In the genomic region with DNA sequence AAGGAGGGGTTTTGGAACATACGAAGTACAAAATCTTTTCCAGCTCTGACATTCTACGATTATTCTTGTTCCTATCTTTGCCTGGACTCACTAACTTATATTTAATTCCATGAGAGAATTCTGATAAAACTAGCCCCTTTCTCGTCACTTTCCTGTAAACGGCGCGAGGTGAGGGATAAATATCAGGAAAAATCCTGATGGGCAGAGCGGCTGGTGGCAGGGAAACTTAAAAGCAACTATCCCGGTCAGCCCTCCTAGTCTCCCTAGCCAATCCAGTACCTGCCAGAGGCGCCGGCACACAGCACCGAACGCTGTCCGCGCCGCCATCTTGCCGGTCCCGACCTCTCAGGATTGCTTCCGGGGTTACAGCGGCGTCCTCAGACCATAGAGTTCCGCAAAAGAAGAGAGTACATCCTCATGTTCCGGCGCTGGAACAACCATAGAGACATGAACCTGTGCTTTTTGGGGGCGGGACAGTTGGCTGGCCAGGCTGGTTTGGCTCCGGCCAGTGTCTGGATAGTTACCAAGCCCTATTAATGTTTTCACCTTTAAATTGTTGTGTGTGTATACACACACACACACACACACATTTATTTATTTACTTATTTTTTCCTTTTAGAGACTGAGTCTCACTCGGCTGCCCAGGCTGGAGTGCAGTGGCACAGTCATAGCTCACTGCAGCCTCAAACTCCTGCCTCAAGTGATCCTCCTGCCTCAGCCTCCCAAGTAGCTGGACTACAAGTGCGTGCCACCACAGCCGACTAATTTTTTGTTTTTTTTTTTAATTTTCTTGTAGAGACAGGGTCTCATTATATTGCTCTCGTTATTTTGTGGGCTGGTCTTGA, we compare ENCODE assay signal across 1 cellular context.
TF ChIP-seq lines count a peak whose summit lies in the region.

A gene (minus strand): TSS at position 339 of the 845 bp plus-strand sequence. CDS start 12 bp downstream, at position 327.

TF ChIP-seq in HepG2, 621 proteins besides CTCF, POLR2A, EP300 and RAD21 (continued from another document and continues in another):
- TF ChIP-seq, protein P1, sequence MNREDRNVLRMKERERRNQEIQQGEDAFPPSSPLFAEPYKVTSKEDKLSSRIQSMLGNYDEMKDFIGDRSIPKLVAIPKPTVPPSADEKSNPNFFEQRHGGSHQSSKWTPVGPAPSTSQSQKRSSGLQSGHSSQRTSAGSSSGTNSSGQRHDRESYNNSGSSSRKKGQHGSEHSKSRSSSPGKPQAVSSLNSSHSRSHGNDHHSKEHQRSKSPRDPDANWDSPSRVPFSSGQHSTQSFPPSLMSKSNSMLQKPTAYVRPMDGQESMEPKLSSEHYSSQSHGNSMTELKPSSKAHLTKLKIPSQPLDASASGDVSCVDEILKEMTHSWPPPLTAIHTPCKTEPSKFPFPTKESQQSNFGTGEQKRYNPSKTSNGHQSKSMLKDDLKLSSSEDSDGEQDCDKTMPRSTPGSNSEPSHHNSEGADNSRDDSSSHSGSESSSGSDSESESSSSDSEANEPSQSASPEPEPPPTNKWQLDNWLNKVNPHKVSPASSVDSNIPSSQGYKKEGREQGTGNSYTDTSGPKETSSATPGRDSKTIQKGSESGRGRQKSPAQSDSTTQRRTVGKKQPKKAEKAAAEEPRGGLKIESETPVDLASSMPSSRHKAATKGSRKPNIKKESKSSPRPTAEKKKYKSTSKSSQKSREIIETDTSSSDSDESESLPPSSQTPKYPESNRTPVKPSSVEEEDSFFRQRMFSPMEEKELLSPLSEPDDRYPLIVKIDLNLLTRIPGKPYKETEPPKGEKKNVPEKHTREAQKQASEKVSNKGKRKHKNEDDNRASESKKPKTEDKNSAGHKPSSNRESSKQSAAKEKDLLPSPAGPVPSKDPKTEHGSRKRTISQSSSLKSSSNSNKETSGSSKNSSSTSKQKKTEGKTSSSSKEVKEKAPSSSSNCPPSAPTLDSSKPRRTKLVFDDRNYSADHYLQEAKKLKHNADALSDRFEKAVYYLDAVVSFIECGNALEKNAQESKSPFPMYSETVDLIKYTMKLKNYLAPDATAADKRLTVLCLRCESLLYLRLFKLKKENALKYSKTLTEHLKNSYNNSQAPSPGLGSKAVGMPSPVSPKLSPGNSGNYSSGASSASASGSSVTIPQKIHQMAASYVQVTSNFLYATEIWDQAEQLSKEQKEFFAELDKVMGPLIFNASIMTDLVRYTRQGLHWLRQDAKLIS (CRISPR knock-in tag; IDR thresholded peaks at IDR 0.05) = no peak
- TF ChIP-seq GATAD1 (CRISPR knock-in tag; IDR thresholded peaks at IDR 0.05) = peak; percentile 98
- no peak for TF ChIP-seq U2AF2 (IDR thresholded peaks at IDR 0.05; ENCODE audit: low read depth, low read length)
- TF ChIP-seq, protein P2, sequence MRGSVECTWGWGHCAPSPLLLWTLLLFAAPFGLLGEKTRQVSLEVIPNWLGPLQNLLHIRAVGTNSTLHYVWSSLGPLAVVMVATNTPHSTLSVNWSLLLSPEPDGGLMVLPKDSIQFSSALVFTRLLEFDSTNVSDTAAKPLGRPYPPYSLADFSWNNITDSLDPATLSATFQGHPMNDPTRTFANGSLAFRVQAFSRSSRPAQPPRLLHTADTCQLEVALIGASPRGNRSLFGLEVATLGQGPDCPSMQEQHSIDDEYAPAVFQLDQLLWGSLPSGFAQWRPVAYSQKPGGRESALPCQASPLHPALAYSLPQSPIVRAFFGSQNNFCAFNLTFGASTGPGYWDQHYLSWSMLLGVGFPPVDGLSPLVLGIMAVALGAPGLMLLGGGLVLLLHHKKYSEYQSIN (CRISPR knock-in tag; IDR thresholded peaks at IDR 0.05; ENCODE audit: borderline replicate concordance) = no peak
- no peak for TF ChIP-seq FOXK2 (IDR thresholded peaks at IDR 0.05)
- TF ChIP-seq ZNF264 (CRISPR knock-in tag; IDR thresholded peaks at IDR 0.05) = peak; percentile 11; the same call in 1 of the 2 replicates
- no peak; the same call in 1 of the 2 replicates for TF ChIP-seq SATB2 (CRISPR knock-in tag; IDR thresholded peaks at IDR 0.05)
- no peak; the same call in 1 of the 2 replicates for TF ChIP-seq ARHGAP35 (CRISPR knock-in tag; IDR thresholded peaks at IDR 0.05; ENCODE audit: borderline replicate concordance)
- no peak for TF ChIP-seq ZNF567 (CRISPR knock-in tag; IDR thresholded peaks at IDR 0.05; ENCODE audit: borderline replicate concordance)
- no peak; the same call in 1 of the 2 replicates for TF ChIP-seq ZNF724P (CRISPR knock-in tag; IDR thresholded peaks at IDR 0.05; ENCODE audit: borderline replicate concordance)
- TF ChIP-seq EED (CRISPR knock-in tag; IDR thresholded peaks at IDR 0.05) = no peak
- TF ChIP-seq PAWR (CRISPR knock-in tag; IDR thresholded peaks at IDR 0.05; ENCODE audit: borderline replicate concordance) = no peak
- TF ChIP-seq, protein P3, sequence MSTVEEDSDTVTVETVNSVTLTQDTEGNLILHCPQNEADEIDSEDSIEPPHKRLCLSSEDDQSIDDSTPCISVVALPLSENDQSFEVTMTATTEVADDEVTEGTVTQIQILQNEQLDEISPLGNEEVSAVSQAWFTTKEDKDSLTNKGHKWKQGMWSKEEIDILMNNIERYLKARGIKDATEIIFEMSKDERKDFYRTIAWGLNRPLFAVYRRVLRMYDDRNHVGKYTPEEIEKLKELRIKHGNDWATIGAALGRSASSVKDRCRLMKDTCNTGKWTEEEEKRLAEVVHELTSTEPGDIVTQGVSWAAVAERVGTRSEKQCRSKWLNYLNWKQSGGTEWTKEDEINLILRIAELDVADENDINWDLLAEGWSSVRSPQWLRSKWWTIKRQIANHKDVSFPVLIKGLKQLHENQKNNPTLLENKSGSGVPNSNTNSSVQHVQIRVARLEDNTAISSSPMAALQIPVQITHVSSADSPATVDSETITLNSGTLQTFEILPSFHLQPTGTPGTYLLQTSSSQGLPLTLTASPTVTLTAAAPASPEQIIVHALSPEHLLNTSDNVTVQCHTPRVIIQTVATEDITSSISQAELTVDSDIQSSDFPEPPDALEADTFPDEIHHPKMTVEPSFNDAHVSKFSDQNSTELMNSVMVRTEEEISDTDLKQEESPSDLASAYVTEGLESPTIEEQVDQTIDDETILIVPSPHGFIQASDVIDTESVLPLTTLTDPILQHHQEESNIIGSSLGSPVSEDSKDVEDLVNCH (CRISPR knock-in tag; IDR thresholded peaks at IDR 0.05) = no peak
- TF ChIP-seq ZNF83 (CRISPR knock-in tag; IDR thresholded peaks at IDR 0.05; ENCODE audit: borderline replicate concordance) = no peak
- no peak for TF ChIP-seq MLLT10 (CRISPR knock-in tag; IDR thresholded peaks at IDR 0.05)
- no peak for TF ChIP-seq MTA1 (CRISPR knock-in tag; IDR thresholded peaks at IDR 0.05; ENCODE audit: borderline replicate concordance)
- TF ChIP-seq, protein P4, sequence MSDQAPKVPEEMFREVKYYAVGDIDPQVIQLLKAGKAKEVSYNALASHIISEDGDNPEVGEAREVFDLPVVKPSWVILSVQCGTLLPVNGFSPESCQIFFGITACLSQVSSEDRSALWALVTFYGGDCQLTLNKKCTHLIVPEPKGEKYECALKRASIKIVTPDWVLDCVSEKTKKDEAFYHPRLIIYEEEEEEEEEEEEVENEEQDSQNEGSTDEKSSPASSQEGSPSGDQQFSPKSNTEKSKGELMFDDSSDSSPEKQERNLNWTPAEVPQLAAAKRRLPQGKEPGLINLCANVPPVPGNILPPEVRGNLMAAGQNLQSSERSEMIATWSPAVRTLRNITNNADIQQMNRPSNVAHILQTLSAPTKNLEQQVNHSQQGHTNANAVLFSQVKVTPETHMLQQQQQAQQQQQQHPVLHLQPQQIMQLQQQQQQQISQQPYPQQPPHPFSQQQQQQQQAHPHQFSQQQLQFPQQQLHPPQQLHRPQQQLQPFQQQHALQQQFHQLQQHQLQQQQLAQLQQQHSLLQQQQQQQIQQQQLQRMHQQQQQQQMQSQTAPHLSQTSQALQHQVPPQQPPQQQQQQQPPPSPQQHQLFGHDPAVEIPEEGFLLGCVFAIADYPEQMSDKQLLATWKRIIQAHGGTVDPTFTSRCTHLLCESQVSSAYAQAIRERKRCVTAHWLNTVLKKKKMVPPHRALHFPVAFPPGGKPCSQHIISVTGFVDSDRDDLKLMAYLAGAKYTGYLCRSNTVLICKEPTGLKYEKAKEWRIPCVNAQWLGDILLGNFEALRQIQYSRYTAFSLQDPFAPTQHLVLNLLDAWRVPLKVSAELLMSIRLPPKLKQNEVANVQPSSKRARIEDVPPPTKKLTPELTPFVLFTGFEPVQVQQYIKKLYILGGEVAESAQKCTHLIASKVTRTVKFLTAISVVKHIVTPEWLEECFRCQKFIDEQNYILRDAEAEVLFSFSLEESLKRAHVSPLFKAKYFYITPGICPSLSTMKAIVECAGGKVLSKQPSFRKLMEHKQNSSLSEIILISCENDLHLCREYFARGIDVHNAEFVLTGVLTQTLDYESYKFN (CRISPR knock-in tag; conservative IDR thresholded peaks at IDR 0.05) = peak; percentile 39
- TF ChIP-seq, protein P5, sequence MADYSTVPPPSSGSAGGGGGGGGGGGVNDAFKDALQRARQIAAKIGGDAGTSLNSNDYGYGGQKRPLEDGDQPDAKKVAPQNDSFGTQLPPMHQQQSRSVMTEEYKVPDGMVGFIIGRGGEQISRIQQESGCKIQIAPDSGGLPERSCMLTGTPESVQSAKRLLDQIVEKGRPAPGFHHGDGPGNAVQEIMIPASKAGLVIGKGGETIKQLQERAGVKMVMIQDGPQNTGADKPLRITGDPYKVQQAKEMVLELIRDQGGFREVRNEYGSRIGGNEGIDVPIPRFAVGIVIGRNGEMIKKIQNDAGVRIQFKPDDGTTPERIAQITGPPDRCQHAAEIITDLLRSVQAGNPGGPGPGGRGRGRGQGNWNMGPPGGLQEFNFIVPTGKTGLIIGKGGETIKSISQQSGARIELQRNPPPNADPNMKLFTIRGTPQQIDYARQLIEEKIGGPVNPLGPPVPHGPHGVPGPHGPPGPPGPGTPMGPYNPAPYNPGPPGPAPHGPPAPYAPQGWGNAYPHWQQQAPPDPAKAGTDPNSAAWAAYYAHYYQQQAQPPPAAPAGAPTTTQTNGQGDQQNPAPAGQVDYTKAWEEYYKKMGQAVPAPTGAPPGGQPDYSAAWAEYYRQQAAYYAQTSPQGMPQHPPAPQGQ (CRISPR knock-in tag; IDR thresholded peaks at IDR 0.05; ENCODE audit: borderline replicate concordance) = no peak
- TF ChIP-seq TBX3 (IDR thresholded peaks at IDR 0.05; ENCODE audit: borderline replicate concordance) = peak; percentile 24; the same call in 1 of the 2 replicates
- TF ChIP-seq, protein P6, sequence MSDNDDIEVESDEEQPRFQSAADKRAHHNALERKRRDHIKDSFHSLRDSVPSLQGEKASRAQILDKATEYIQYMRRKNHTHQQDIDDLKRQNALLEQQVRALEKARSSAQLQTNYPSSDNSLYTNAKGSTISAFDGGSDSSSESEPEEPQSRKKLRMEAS (IDR thresholded peaks at IDR 0.05) = peak; percentile 85
- peak; percentile 71; the same call in 1 of the 2 replicates for TF ChIP-seq POLR2AphosphoS2 (IDR thresholded peaks at IDR 0.05; ENCODE audit: low read depth, low read length)
- TF ChIP-seq ZNF326 (CRISPR knock-in tag; IDR thresholded peaks at IDR 0.05; ENCODE audit: borderline replicate concordance) = no peak
- TF ChIP-seq, protein P7, sequence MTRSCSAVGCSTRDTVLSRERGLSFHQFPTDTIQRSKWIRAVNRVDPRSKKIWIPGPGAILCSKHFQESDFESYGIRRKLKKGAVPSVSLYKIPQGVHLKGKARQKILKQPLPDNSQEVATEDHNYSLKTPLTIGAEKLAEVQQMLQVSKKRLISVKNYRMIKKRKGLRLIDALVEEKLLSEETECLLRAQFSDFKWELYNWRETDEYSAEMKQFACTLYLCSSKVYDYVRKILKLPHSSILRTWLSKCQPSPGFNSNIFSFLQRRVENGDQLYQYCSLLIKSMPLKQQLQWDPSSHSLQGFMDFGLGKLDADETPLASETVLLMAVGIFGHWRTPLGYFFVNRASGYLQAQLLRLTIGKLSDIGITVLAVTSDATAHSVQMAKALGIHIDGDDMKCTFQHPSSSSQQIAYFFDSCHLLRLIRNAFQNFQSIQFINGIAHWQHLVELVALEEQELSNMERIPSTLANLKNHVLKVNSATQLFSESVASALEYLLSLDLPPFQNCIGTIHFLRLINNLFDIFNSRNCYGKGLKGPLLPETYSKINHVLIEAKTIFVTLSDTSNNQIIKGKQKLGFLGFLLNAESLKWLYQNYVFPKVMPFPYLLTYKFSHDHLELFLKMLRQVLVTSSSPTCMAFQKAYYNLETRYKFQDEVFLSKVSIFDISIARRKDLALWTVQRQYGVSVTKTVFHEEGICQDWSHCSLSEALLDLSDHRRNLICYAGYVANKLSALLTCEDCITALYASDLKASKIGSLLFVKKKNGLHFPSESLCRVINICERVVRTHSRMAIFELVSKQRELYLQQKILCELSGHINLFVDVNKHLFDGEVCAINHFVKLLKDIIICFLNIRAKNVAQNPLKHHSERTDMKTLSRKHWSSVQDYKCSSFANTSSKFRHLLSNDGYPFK (CRISPR knock-in tag; IDR thresholded peaks at IDR 0.05; ENCODE audit: borderline replicate concordance) = peak; percentile 94
- TF ChIP-seq, protein P8, sequence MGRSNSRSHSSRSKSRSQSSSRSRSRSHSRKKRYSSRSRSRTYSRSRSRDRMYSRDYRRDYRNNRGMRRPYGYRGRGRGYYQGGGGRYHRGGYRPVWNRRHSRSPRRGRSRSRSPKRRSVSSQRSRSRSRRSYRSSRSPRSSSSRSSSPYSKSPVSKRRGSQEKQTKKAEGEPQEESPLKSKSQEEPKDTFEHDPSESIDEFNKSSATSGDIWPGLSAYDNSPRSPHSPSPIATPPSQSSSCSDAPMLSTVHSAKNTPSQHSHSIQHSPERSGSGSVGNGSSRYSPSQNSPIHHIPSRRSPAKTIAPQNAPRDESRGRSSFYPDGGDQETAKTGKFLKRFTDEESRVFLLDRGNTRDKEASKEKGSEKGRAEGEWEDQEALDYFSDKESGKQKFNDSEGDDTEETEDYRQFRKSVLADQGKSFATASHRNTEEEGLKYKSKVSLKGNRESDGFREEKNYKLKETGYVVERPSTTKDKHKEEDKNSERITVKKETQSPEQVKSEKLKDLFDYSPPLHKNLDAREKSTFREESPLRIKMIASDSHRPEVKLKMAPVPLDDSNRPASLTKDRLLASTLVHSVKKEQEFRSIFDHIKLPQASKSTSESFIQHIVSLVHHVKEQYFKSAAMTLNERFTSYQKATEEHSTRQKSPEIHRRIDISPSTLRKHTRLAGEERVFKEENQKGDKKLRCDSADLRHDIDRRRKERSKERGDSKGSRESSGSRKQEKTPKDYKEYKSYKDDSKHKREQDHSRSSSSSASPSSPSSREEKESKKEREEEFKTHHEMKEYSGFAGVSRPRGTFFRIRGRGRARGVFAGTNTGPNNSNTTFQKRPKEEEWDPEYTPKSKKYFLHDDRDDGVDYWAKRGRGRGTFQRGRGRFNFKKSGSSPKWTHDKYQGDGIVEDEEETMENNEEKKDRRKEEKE (IDR thresholded peaks at IDR 0.05) = no peak
- TF ChIP-seq, protein P9, sequence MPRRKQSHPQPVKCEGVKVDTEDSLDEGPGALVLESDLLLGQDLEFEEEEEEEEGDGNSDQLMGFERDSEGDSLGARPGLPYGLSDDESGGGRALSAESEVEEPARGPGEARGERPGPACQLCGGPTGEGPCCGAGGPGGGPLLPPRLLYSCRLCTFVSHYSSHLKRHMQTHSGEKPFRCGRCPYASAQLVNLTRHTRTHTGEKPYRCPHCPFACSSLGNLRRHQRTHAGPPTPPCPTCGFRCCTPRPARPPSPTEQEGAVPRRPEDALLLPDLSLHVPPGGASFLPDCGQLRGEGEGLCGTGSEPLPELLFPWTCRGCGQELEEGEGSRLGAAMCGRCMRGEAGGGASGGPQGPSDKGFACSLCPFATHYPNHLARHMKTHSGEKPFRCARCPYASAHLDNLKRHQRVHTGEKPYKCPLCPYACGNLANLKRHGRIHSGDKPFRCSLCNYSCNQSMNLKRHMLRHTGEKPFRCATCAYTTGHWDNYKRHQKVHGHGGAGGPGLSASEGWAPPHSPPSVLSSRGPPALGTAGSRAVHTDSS (CRISPR knock-in tag; conservative IDR thresholded peaks at IDR 0.05) = no peak
- no peak for TF ChIP-seq SRSF4 (IDR thresholded peaks at IDR 0.05; ENCODE audit: low read depth, low read length, poor library complexity, severe bottlenecking)
- TF ChIP-seq NR2F6 (IDR thresholded peaks at IDR 0.05) = peak; percentile 48; the same call in 1 of the 2 replicates
- TF ChIP-seq NR2F6 (CRISPR knock-in tag; IDR thresholded peaks at IDR 0.05) = peak; percentile 74
- TF ChIP-seq PHF20 (CRISPR knock-in tag; IDR thresholded peaks at IDR 0.05) = peak; percentile 99
- peak; percentile 55; the same call in 1 of the 2 replicates for TF ChIP-seq HMG20B (CRISPR knock-in tag; conservative IDR thresholded peaks at IDR 0.05)
- TF ChIP-seq MIER2 (CRISPR knock-in tag; IDR thresholded peaks at IDR 0.05) = peak; percentile 68
- TF ChIP-seq ZNF598 (CRISPR knock-in tag; IDR thresholded peaks at IDR 0.05; ENCODE audit: borderline replicate concordance) = peak; percentile 63; the same call in 1 of the 2 replicates
